ENCODE assay signal across 1 cellular context in the genomic region with DNA sequence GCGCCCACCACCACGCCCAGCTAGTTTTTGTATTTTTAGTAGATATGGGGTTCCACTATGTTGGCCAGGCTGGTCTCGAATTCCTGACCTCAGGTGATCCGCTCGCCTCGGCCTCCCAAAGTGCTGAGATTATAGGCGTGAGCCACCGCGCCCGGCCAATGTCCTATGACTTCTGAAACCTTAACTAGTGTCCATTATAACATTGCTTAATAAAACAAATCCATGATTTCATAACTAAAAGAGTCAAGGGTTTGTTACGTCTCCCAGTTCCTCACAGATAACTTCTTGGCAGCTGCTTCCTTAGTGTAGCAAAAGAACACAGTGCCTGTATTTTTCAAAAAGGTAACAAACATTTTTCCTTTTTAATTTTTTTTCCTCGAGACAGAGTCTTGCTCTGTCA.
TF ChIP-seq lines count a peak whose summit lies in the region.

No MANE protein-coding gene starts in this region.

TF ChIP-seq in SK-N-SH, 30 proteins besides CTCF, POLR2A, EP300 and RAD21:
- no peak for TF ChIP-seq POLR2AphosphoS5 (IDR thresholded peaks at IDR 0.05; ENCODE audit: low read depth, low read length)
- TF ChIP-seq FOXM1 (IDR thresholded peaks at IDR 0.05; ENCODE audit: low read depth), result no peak
- TF ChIP-seq, protein P1, sequence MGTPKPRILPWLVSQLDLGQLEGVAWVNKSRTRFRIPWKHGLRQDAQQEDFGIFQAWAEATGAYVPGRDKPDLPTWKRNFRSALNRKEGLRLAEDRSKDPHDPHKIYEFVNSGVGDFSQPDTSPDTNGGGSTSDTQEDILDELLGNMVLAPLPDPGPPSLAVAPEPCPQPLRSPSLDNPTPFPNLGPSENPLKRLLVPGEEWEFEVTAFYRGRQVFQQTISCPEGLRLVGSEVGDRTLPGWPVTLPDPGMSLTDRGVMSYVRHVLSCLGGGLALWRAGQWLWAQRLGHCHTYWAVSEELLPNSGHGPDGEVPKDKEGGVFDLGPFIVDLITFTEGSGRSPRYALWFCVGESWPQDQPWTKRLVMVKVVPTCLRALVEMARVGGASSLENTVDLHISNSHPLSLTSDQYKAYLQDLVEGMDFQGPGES (IDR thresholded peaks at IDR 0.05; ENCODE audit: low read depth, low read length), result no peak
- no peak for TF ChIP-seq SMC3 (IDR thresholded peaks at IDR 0.05; ENCODE audit: low read depth, low read length)
- TF ChIP-seq TEAD4 (IDR thresholded peaks at IDR 0.05; ENCODE audit: borderline replicate concordance, insufficient read depth), result no peak
- no peak for TF ChIP-seq CHD2 (IDR thresholded peaks at IDR 0.05; ENCODE audit: low read length, partially characterized antibody)
- TF ChIP-seq RCOR1 (IDR thresholded peaks at IDR 0.05; ENCODE audit: low read length), result no peak
- TF ChIP-seq RXRA (IDR thresholded peaks at IDR 0.05; ENCODE audit: borderline replicate concordance, low read depth), result no peak
- no peak for TF ChIP-seq GABPA (IDR thresholded peaks at IDR 0.05; ENCODE audit: low read depth)
- TF ChIP-seq EZH2phosphoT487 (IDR thresholded peaks at IDR 0.05; ENCODE audit: borderline replicate concordance, low read depth), result no peak
- no peak for TF ChIP-seq GATA2 (CRISPR knock-in tag; IDR thresholded peaks at IDR 0.05)
- TF ChIP-seq, protein P2, sequence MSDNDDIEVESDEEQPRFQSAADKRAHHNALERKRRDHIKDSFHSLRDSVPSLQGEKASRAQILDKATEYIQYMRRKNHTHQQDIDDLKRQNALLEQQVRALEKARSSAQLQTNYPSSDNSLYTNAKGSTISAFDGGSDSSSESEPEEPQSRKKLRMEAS (IDR thresholded peaks at IDR 0.05; ENCODE audit: low read depth), result no peak
